ENCODE assay signal across 25 cellular contexts in the genomic region with DNA sequence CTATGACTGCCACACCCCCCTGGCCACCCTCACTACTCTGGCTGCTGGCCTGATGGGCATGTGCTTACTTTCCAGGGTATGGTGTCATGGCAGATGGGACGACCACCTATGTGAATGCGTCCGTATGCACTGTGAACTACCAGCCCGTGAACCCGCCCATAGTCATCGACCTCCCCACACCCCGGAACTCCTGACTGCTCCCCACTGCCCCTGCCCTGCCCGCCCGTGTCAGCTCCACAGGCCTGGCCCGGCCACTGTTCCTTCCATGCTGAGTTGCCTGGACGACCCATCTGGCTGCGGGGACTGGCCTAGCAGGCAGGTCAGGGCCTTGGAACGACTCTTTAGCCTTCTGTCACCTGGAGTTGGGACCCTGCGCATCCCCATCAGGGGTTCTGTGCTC.
"Had no signal": no experiment of that assay in that cellular context is flagged by ENCODE, and none has a peak within 500 bp of the region (broad histone marks: within the 10 kb centered on the region; RNA-seq: fewer than 3 reads in every experiment).

No MANE protein-coding gene starts in this region.

- H3K36me3 ChIP-seq: colonic mucosa, esophagus squamous epithelium, gastrocnemius medialis, heart right ventricle, left ventricle myocardium inferior, lower lobe of right lung had no signal

- DNase-seq: colonic mucosa; cortex of kidney; effector CD8-positive, alpha-beta T cell; effector memory CD8-positive, alpha-beta T cell; endodermal cell; erythroblast; esophagus squamous epithelium; foreskin fibroblast; foreskin melanocyte; gastrocnemius medialis; glutamatergic neuron; heart right ventricle; hippocampal formation; kidney glomerular epithelial cell; left colon; left ventricle myocardium inferior; lower lobe of right lung; mucosa of descending colon; naive B cell had no signal

- H3K27ac ChIP-seq: colonic mucosa, epithelial cell of prostate, esophagus squamous epithelium, gastrocnemius medialis, heart right ventricle, left ventricle myocardium inferior, lower lobe of right lung had no signal

- H3K4me3 ChIP-seq: colonic mucosa, esophagus squamous epithelium, gastrocnemius medialis, heart right ventricle, left ventricle myocardium inferior, lower lobe of right lung, mucosa of descending colon had no signal

- H3K9me3 ChIP-seq: colonic mucosa, esophagus squamous epithelium, gastrocnemius medialis, heart right ventricle, left ventricle myocardium inferior, lower lobe of right lung, mucosa of descending colon had no signal

- FAIRE-seq: endometrium, islet of Langerhans, keratinocyte had no signal

- H3K4me1 ChIP-seq: colonic mucosa, esophagus squamous epithelium, gastrocnemius medialis, heart right ventricle, left ventricle myocardium inferior, lower lobe of right lung had no signal

- H3K27me3 ChIP-seq: colonic mucosa, gastrocnemius medialis had no signal

- ATAC-seq: effector memory CD8-positive, alpha-beta T cell; esophagus mucosa; gastrocnemius medialis; left colon; left lobe of liver; lower lobe of right lung; mucosa of descending colon had no signal
